In genomic region chr2:187509667-187510417, GRCh38 we compare ENCODE assay signal across 1 cellular context.
TF ChIP-seq lines count a peak whose summit lies in the region.

No MANE protein-coding gene starts in this region.

TF ChIP-seq in HepG2, 621 proteins besides CTCF, POLR2A, EP300 and RAD21 (continued from another document and continues in another):
- TF ChIP-seq HIC2 (CRISPR knock-in tag; IDR thresholded peaks at IDR 0.05; ENCODE audit: low read depth) = no peak
- TF ChIP-seq MAF1 (CRISPR knock-in tag; IDR thresholded peaks at IDR 0.05; ENCODE audit: borderline replicate concordance) = 0 out of 2 replicates have a peak, but pooled peaks have one; percentile 34
- peak; percentile 13; the same call in 1 of the 2 replicates for TF ChIP-seq SALL2 (CRISPR knock-in tag; IDR thresholded peaks at IDR 0.05)
- no peak for TF ChIP-seq PCBP1 (IDR thresholded peaks at IDR 0.05; ENCODE audit: borderline replicate concordance, low read depth, low read length)
- TF ChIP-seq ELF1 (CRISPR knock-in tag; IDR thresholded peaks at IDR 0.05) = 0 out of 2 replicates have a peak, but pooled peaks have one; percentile 56
- peak; percentile 54; the same call in 1 of the 2 replicates for TF ChIP-seq YEATS2 (CRISPR knock-in tag; IDR thresholded peaks at IDR 0.05; ENCODE audit: borderline replicate concordance)
- no peak; the same call in 1 of the 2 replicates for TF ChIP-seq BRD4 (CRISPR knock-in tag; IDR thresholded peaks at IDR 0.05)
- TF ChIP-seq ZBTB21 (CRISPR knock-in tag; IDR thresholded peaks at IDR 0.05) = peak; percentile 63; the same call in 1 of the 2 replicates
- TF ChIP-seq HDAC2 (CRISPR knock-in tag; IDR thresholded peaks at IDR 0.05) = peak; percentile 97
- TF ChIP-seq DBP (CRISPR knock-in tag; IDR thresholded peaks at IDR 0.05; ENCODE audit: not compliant biosample characterization) = no peak
- TF ChIP-seq NCOA2 (CRISPR knock-in tag; IDR thresholded peaks at IDR 0.05) = peak; percentile 100
- TF ChIP-seq AGO1 (IDR thresholded peaks at IDR 0.05; ENCODE audit: low read depth, low read length, poor library complexity, severe bottlenecking) = no peak
- TF ChIP-seq ZNF224 (CRISPR knock-in tag; IDR thresholded peaks at IDR 0.05) = no peak
- TF ChIP-seq LRRFIP1 (CRISPR knock-in tag; conservative IDR thresholded peaks at IDR 0.05) = no peak
- peak; percentile 91; the same call in 1 of the 2 replicates for TF ChIP-seq MBD4 (IDR thresholded peaks at IDR 0.05; ENCODE audit: borderline replicate concordance, low read length)
- peak; percentile 65; the same call in 1 of the 2 replicates for TF ChIP-seq FOSL1 (CRISPR knock-in tag; IDR thresholded peaks at IDR 0.05; ENCODE audit: borderline replicate concordance)
- peak; percentile 51; the same call in 1 of the 2 replicates for TF ChIP-seq MIER2 (CRISPR knock-in tag; IDR thresholded peaks at IDR 0.05)
- no peak for TF ChIP-seq ZNF576 (CRISPR knock-in tag; IDR thresholded peaks at IDR 0.05)
- peak; percentile 72; the same call in 1 of the 2 replicates for TF ChIP-seq HMGXB3 (CRISPR knock-in tag; IDR thresholded peaks at IDR 0.05; ENCODE audit: borderline replicate concordance)
- TF ChIP-seq REXO4 (CRISPR knock-in tag; IDR thresholded peaks at IDR 0.05; ENCODE audit: borderline replicate concordance) = no peak
- TF ChIP-seq HBP1 (CRISPR knock-in tag; IDR thresholded peaks at IDR 0.05; ENCODE audit: low read depth) = no peak
- TF ChIP-seq YY1 (IDR thresholded peaks at IDR 0.05; ENCODE audit: insufficient read depth, insufficient replicate concordance, low read depth, low read length) = no peak
- TF ChIP-seq KIAA2018 (CRISPR knock-in tag; IDR thresholded peaks at IDR 0.05; ENCODE audit: borderline replicate concordance) = no peak
- TF ChIP-seq TEAD2 (CRISPR knock-in tag; IDR thresholded peaks at IDR 0.05) = no peak
- peak; percentile 74; the same call in 1 of the 2 replicates for TF ChIP-seq FUBP1 (CRISPR knock-in tag; IDR thresholded peaks at IDR 0.05; ENCODE audit: borderline replicate concordance)
- no peak for TF ChIP-seq CSRNP2 (CRISPR knock-in tag; conservative IDR thresholded peaks at IDR 0.05; ENCODE audit: low read depth)
- 0 out of 2 replicates have a peak, but pooled peaks have one; percentile 22 for TF ChIP-seq RFXAP (CRISPR knock-in tag; IDR thresholded peaks at IDR 0.05; ENCODE audit: borderline replicate concordance)
- no peak; the same call in 1 of the 2 replicates for TF ChIP-seq HDAC6 (IDR thresholded peaks at IDR 0.05; ENCODE audit: low read depth, low read length)
- TF ChIP-seq ZNF382 (CRISPR knock-in tag; IDR thresholded peaks at IDR 0.05; ENCODE audit: borderline replicate concordance) = no peak
- peak; percentile 94 for TF ChIP-seq SAP130 (CRISPR knock-in tag; IDR thresholded peaks at IDR 0.05; ENCODE audit: low read depth)
- no peak for TF ChIP-seq PAWR (CRISPR knock-in tag; IDR thresholded peaks at IDR 0.05; ENCODE audit: borderline replicate concordance)
